Comparison of ENCODE assay signal across 13 cellular contexts in genomic region chr4:185235480-185236154, GRCh38. TPM values are rescaled to one million over a fixed set of nuclear protein-coding genes. Genes with fewer than 3 reads are reported as not detected.
A peak's percentile ranks its signal among the peaks of the same experiment; 100 is the strongest.
DNase-seq lines count a peak whose midpoint lies in the region; ATAC-seq and TF ChIP-seq lines count a peak whose summit lies in the region.
"Had no signal": no experiment of that assay in that cellular context is flagged by ENCODE, and none has a peak within 500 bp of the region (broad histone marks: within the 10 kb centered on the region; RNA-seq: fewer than 3 reads in every experiment).

No MANE protein-coding gene starts in this region.

- H3K18ac ChIP-seq in mesendoderm (ENCODE audit: low read length): no peak overlapping the region

- no peak overlapping the region for H4K5ac ChIP-seq in mesendoderm (ENCODE audit: low read length)

- peaks cover 21 to 32% (median 25%) of the 10 kb centered on the region in 4 donors for H3K4me1 Mint-ChIP-seq in CD4-positive, CD25-positive, alpha-beta regulatory T cell
- H3K4me1 Mint-ChIP-seq: activated naive CD8-positive, alpha-beta T cell treated with anti-CD3 and anti-CD28 coated beads, Interleukin-2, amount 10 ng/mL, durations not matched to agents 7 days and 5 days had no signal

- no peaks in the 10 kb centered on the region for H3K9me3 ChIP-seq in CD4-positive, CD25-positive, alpha-beta regulatory T cell (ENCODE audit: control insufficient read depth in 2 of 2, low read length in 2 of 2)
- H3K9me3 ChIP-seq: neutrophil had no signal

- no peak overlapping the region for H3K9ac ChIP-seq in mesendoderm (ENCODE audit: low read length)

- H3K79me1 ChIP-seq in mesendoderm (ENCODE audit: low read length): peaks cover 7% of the 10 kb centered on the region

- peaks cover 8% of the 10 kb centered on the region for H3K36me3 Mint-ChIP-seq in CD4-positive, CD25-positive, alpha-beta regulatory T cell

- H4K8ac ChIP-seq in mesendoderm (ENCODE audit: low read depth, low read length): no peak overlapping the region

- no peaks in the 10 kb centered on the region for H3K4me1 ChIP-seq in CD4-positive, CD25-positive, alpha-beta regulatory T cell (ENCODE audit: control insufficient read depth, insufficient read depth, low read length, poor library complexity, severe bottlenecking)
- H3K4me1 ChIP-seq in mesendoderm (ENCODE audit: control insufficient read depth, low read depth, low read length): no peaks in the 10 kb centered on the region

- H3K27me3 Mint-ChIP-seq in CD4-positive, CD25-positive, alpha-beta regulatory T cell: no peaks in the 10 kb centered on the region
- H3K27me3 Mint-ChIP-seq: activated naive CD8-positive, alpha-beta T cell treated with anti-CD3 and anti-CD28 coated beads, Interleukin-2, amount 10 ng/mL, durations not matched to agents 7 days and 5 days; dendritic cell treated with granulocyte-macrophage colony-stimulating factor and Interleukin-4, amounts not matched to agents 40 ng/mL and 50 ng/mL, for 4 days had no signal

- H3K27ac Mint-ChIP-seq in CD4-positive, CD25-positive, alpha-beta regulatory T cell: peak overlapping the region in 2 of 3 donors; percentile 51 to 60
- H3K27ac Mint-ChIP-seq: activated naive CD8-positive, alpha-beta T cell treated with anti-CD3 and anti-CD28 coated beads, Interleukin-2, amount 10 ng/mL, durations not matched to agents 7 days and 5 days; dendritic cell treated with granulocyte-macrophage colony-stimulating factor and Interleukin-4, amounts not matched to agents 40 ng/mL and 50 ng/mL, for 4 days had no signal

- no peak overlapping the region for H3K23ac ChIP-seq in mesendoderm (ENCODE audit: low read length)

- H3K4me3 Mint-ChIP-seq in CD4-positive, CD25-positive, alpha-beta regulatory T cell: no peak overlapping the region
- H3K4me3 Mint-ChIP-seq: activated naive CD8-positive, alpha-beta T cell treated with anti-CD3 and anti-CD28 coated beads, Interleukin-2, amount 10 ng/mL, durations not matched to agents 7 days and 5 days; dendritic cell treated with granulocyte-macrophage colony-stimulating factor and Interleukin-4, amounts not matched to agents 40 ng/mL and 50 ng/mL, for 4 days had no signal

- no peak for ATAC-seq in CD4-positive, CD25-positive, alpha-beta regulatory T cell (ENCODE audit: low read depth in 2 of 2)
- ATAC-seq in GM18511 (IDR thresholded peaks at IDR 0.05; ENCODE audit: unreplicated experiment): no peak

- H3K27me3 ChIP-seq in CD4-positive, CD25-positive, alpha-beta regulatory T cell (ENCODE audit: control insufficient read depth, insufficient read depth, low read length): no peaks in the 10 kb centered on the region
- no peaks in the 10 kb centered on the region for H3K27me3 ChIP-seq in mesendoderm (ENCODE audit: insufficient read depth, low read length, poor library complexity)

- H2BK5ac ChIP-seq in mesendoderm (ENCODE audit: low read length): no peak overlapping the region

- no peak overlapping the region for H2BK15ac ChIP-seq in mesendoderm (replicated peaks; ENCODE audit: low read depth)

- H3K27ac ChIP-seq in CD4-positive, CD25-positive, alpha-beta regulatory T cell (ENCODE audit: insufficient read depth, low read length, poor library complexity, severe bottlenecking): no peak overlapping the region
- H3K27ac ChIP-seq in mesendoderm (ENCODE audit: low read depth, low read length): no peak overlapping the region
- H3K27ac ChIP-seq: neutrophil had no signal

- no peaks in the 10 kb centered on the region for H3K9me3 Mint-ChIP-seq in CD4-positive, CD25-positive, alpha-beta regulatory T cell
- H3K9me3 Mint-ChIP-seq: dendritic cell treated with granulocyte-macrophage colony-stimulating factor and Interleukin-4, amounts not matched to agents 40 ng/mL and 50 ng/mL, for 4 days had no signal

- H3K4me2 ChIP-seq in mesendoderm (ENCODE audit: low read length): no peak overlapping the region

- no CpG with 5 or more reads among the region's 11 CpGs for WGBS in mesendoderm (ENCODE audit: extremely low coverage, insufficient coverage, low lambda C conversion rate)

- H3K56ac ChIP-seq in mesendoderm (ENCODE audit: low read length): no peak overlapping the region

- DNase-seq in CD4-positive, CD25-positive, alpha-beta regulatory T cell: no peak
- DNase-seq in NCI-H146 treated with DMSO at 0.1 percent for 48 hours (lab: John Stamatoyannopoulos, UW; ENCODE audit: unreplicated experiment) (peak; percentile 2), erythroblast (lab: John Stamatoyannopoulos, UW) (peak; percentile 12 to 46), mesendoderm (peak; percentile 97), KG1 (lab: John Stamatoyannopoulos, UW) (no peak), CD1c-positive myeloid dendritic cell (ENCODE audit: extremely low spot score) (no peak), activated T-cell treated with anti-CD3 and anti-CD28 coated beads for 4 hours (no peak)
- DNase-seq: activated naive CD8-positive, alpha-beta T cell treated with anti-CD3 and anti-CD28 coated beads, Interleukin-2, amount 10 ng/mL, durations not matched to agents 7 days and 5 days; MV-4-11; SHP77 had no signal

- H2BK120ac ChIP-seq in mesendoderm (ENCODE audit: low read depth, low read length): no peak overlapping the region

- no peak overlapping the region for H2AK5ac ChIP-seq in mesendoderm (ENCODE audit: low read length)

- TF ChIP-seq POLR2A in erythroblast (IDR thresholded peaks at IDR 0.05; ENCODE audit: low read length): no peak

- H3K79me2 ChIP-seq in mesendoderm (ENCODE audit: control insufficient read depth, insufficient read depth, low read length): peaks cover 5% of the 10 kb centered on the region

- no peak overlapping the region for H3K4me3 ChIP-seq in CD4-positive, CD25-positive, alpha-beta regulatory T cell (ENCODE audit: low read depth, low read length)
- no peak overlapping the region for H3K4me3 ChIP-seq in mesendoderm (ENCODE audit: low read length)

- no peaks in the 10 kb centered on the region for H3K36me3 ChIP-seq in CD4-positive, CD25-positive, alpha-beta regulatory T cell (ENCODE audit: control insufficient read depth, insufficient read depth, low read length)
- H3K36me3 ChIP-seq in mesendoderm (ENCODE audit: control insufficient read depth, insufficient read depth, low read length): no peaks in the 10 kb centered on the region
- H3K36me3 ChIP-seq: neutrophil had no signal

- no peak overlapping the region for H3K4ac ChIP-seq in mesendoderm (ENCODE audit: low read depth, low read length)

RNA-seq across cellular contexts. Expression of gene SNX25, which starts 26.2 kb away (rescaled TPM):
- 22.2 TPM for total RNA-seq in CD4-positive, CD25-positive, alpha-beta regulatory T cell
- 1 to 10 TPM; 3.7 to 8.6 (median 7.0) TPM for polyA plus RNA-seq in CD4-positive, CD25-positive, alpha-beta regulatory T cell
- 7.4 TPM for polyA plus RNA-seq in mesendoderm (2013, experiment 1 of 2)
- 7.6 TPM for polyA plus RNA-seq in mesendoderm (2013, experiment 2 of 2)

RNA-seq across cellular contexts. Expression of gene CFAP97, which starts 31.8 kb away (rescaled TPM):
- total RNA-seq in CD4-positive, CD25-positive, alpha-beta regulatory T cell: 28.3 TPM
- polyA plus RNA-seq in CD4-positive, CD25-positive, alpha-beta regulatory T cell: 10 to 100 TPM; 68.6 to 87.1 (median 80.2) TPM
- 26.2 TPM for polyA plus RNA-seq in mesendoderm (2013, experiment 1 of 2)
- 25.7 TPM for polyA plus RNA-seq in mesendoderm (2013, experiment 2 of 2)

Comparison
In these comparisons a context has a peak if more than half of its experiments do, and no peak if none do; other contexts are left out.
1. DNase-seq: peak in NCI-H146 treated with DMSO at 0.1 percent for 48 hours (single experiment), erythroblast (2 of 2) and mesendoderm (single experiment); none in CD4-positive, CD25-positive, alpha-beta regulatory T cell (0 of 3), KG1 (single experiment), CD1c-positive myeloid dendritic cell (single experiment) and activated T-cell treated with anti-CD3 and anti-CD28 coated beads for 4 hours (single experiment).